Comparison of ENCODE assay signal across 17 cellular contexts in genomic region chrX:153361781-153362397, GRCh38. TPM values are rescaled to one million over a fixed set of nuclear protein-coding genes. Genes with fewer than 3 reads are reported as not detected.
A peak's percentile ranks its signal among the peaks of the same experiment; 100 is the strongest.
DNase-seq lines count a peak whose midpoint lies in the region; ATAC-seq and TF ChIP-seq lines count a peak whose summit lies in the region.
"Had no signal": no experiment of that assay in that cellular context is flagged by ENCODE, and none has a peak within 500 bp of the region (broad histone marks: within the 10 kb centered on the region; RNA-seq: fewer than 3 reads in every experiment).

No MANE protein-coding gene starts in this region.

- CTCF ChIA-PET in HEK293T (lab: Yijun Ruan, JAX), result no interaction called here
- CTCF ChIA-PET in PC-3 (lab: Charles Lee), result no interaction called here

- ATAC-seq in PC-3 (no peak), GM19463 (IDR thresholded peaks at IDR 0.05; ENCODE audit: unreplicated experiment) (no peak)

- H3K36me3 ChIP-seq in BLaER1 treated with 17β-estradiol and CSF1 and Interleukin-3, amounts not matched to agents 10 nM and 100 nM, result no peaks in the 10 kb centered on the region
- H3K36me3 ChIP-seq in PC-3 (ENCODE audit: low read depth, low read length), result no peaks in the 10 kb centered on the region

- peaks cover 29 to 70% (median 57%) of the 10 kb centered on the region in 11 experiments for H3K27me3 ChIP-seq in BLaER1 treated with 17β-estradiol and CSF1 and Interleukin-3, amounts not matched to agents 10 nM and 100 nM
- peaks cover 29% of the 10 kb centered on the region for H3K27me3 ChIP-seq in PC-3 (ENCODE audit: low read length)

- no peak for DNase-seq in HEK293T (ENCODE audit: extremely low spot score)
- DNase-seq in NCI-H82 treated with DMSO at 0.1 percent for 48 hours (lab: John Stamatoyannopoulos, UW; ENCODE audit: unreplicated experiment), result peak; percentile 18
- peak; percentile 19 for DNase-seq in coronary artery (ENCODE audit: low spot score)
- DNase-seq in activated CD4-positive, CD25-positive, alpha-beta regulatory T cell treated with anti-CD3 and anti-CD28 coated beads, Interleukin-2, amount 50 U/mL, for 72 hours, result no peak
- DNase-seq in PC-3, result no peak
- no peak for DNase-seq in GM03348 (ENCODE audit: low spot score)
- DNase-seq: CD8-positive, alpha-beta memory T cell; HCEC 1CT; Karpas-422; NCI-H1417 treated with DMSO at 0.1 percent for 48 hours; NCI-H2081; NCI-H446 treated with DMSO at 0.1 percent for 48 hours; SHP77 treated with DMSO at 0.1 percent for 48 hours; T-helper 2 cell had no signal

- no peaks in the 10 kb centered on the region for H3F3A ChIP-seq in PC-3 (ENCODE audit: low read length, unreplicated experiment)

- peaks cover 30 to 43% (median 33%) of the 10 kb centered on the region in 11 experiments for H3K9me3 ChIP-seq in BLaER1 treated with 17β-estradiol and CSF1 and Interleukin-3, amounts not matched to agents 10 nM and 100 nM (replicated peaks in 1 of 11)
- H3K9me3 ChIP-seq in PC-3 (ENCODE audit: low read length), result no peaks in the 10 kb centered on the region

- H4K20me1 ChIP-seq in BLaER1 treated with 17β-estradiol and CSF1 and Interleukin-3, amounts not matched to agents 10 nM and 100 nM, result no peaks in the 10 kb centered on the region
- H4K20me1 ChIP-seq in PC-3 (ENCODE audit: low read length), result no peaks in the 10 kb centered on the region

- no peaks in the 10 kb centered on the region for H3K9me2 ChIP-seq in PC-3 (replicated peaks; ENCODE audit: low read length)

- POLR2A ChIA-PET in HEK293T (lab: Yijun Ruan, JAX), result no interaction called here
- POLR2A ChIA-PET in PC-3 (lab: Charles Lee; ENCODE audit: unreplicated experiment), result no interaction called here

- no peaks in the 10 kb centered on the region for H3K79me2 ChIP-seq in PC-3 (ENCODE audit: low read length)

- no TSS peak for BruUV-seq in PC-3 (replicated peaks; lab: Mats Ljungman, UMichigan)

- no peak overlapping the region for H2AFZ ChIP-seq in PC-3 (ENCODE audit: low read length)

- no peak overlapping the region for H3K4me3 ChIP-seq in BLaER1 treated with 17β-estradiol and CSF1 and Interleukin-3, amounts not matched to agents 10 nM and 100 nM
- H3K4me3 ChIP-seq in coronary artery (no peak overlapping the region), PC-3 (ENCODE audit: low read length) (no peak overlapping the region)

- H3K4me2 ChIP-seq in BLaER1 treated with 17β-estradiol and CSF1 and Interleukin-3, amounts not matched to agents 10 nM and 100 nM, result peak overlapping the region in 8 of 11 experiments; percentile 4 to 65 (median 28); a peak in 12 of 22 replicates
- H3K4me2 ChIP-seq in PC-3 (ENCODE audit: low read length), result no peak overlapping the region

- no peak overlapping the region for H3K9ac ChIP-seq in BLaER1 treated with 17β-estradiol and CSF1 and Interleukin-3, amounts not matched to agents 10 nM and 100 nM
- no peak overlapping the region for H3K9ac ChIP-seq in PC-3 (ENCODE audit: low read length)

- intact Hi-C loops in PC-3 (cut with micrococcal nuclease), result no loop called here

- H3K4me1 ChIP-seq in BLaER1 treated with 17β-estradiol and CSF1 and Interleukin-3, amounts not matched to agents 10 nM and 100 nM, result peaks cover 0 to 19% (median 13%) of the 10 kb centered on the region in 10 experiments; a peak in 13 of 20 replicates
- H3K4me1 ChIP-seq in PC-3 (ENCODE audit: insufficient read depth, low read length), result no peaks in the 10 kb centered on the region

- TF ChIP-seq CTCF in coronary artery (IDR thresholded peaks at IDR 0.05) (no peak), PC-3 (conservative IDR thresholded peaks at IDR 0.05; ENCODE audit: low read depth, low read length) (no peak)

- no peak overlapping the region for H3K27ac ChIP-seq in BLaER1 treated with 17β-estradiol and CSF1 and Interleukin-3, amounts not matched to agents 10 nM and 100 nM
- no peak overlapping the region for H3K27ac ChIP-seq in coronary artery
- H3K27ac ChIP-seq in PC-3 (ENCODE audit: low read length), result no peak overlapping the region

TF ChIP-seq in HEK293T, 16 proteins besides CTCF, POLR2A, EP300 and RAD21:
- TF ChIP-seq NFRKB (IDR thresholded peaks at IDR 0.05), result no peak
- TF ChIP-seq L3MBTL2 (conservative IDR thresholded peaks at IDR 0.05), result 0 out of 2 replicates have a peak, but pooled peaks have one; percentile 17
TF ChIP-seq in HEK293T: peak in this region for 1.

RNA-seq across cellular contexts. Expression of gene ZNF275, which starts 27.9 kb away (rescaled TPM):
- total RNA-seq in PC-3 (2014; rRNA removed), result 7.1 and 7.8 TPM in 2 replicates

RNA-seq across cellular contexts. Expression of gene PNMA6E, which starts 39.3 kb away (rescaled TPM):
- total RNA-seq in PC-3 (2014; rRNA removed), result not detected in 2 replicates
- total RNA-seq: A673; CD8-positive, alpha-beta memory T cell had no signal

RNA-seq across cellular contexts. Expression of gene PNMA6F, which starts 40.3 kb away (rescaled TPM):
- not detected in 2 replicates for total RNA-seq in PC-3 (2014; rRNA removed)
- total RNA-seq: A673; CD8-positive, alpha-beta memory T cell had no signal

RNA-seq across cellular contexts. Expression of gene ZFP92, which starts 49.4 kb away (rescaled TPM):
- not detected in 2 replicates for total RNA-seq in PC-3 (2014; rRNA removed)

Comparison
In these comparisons a context has a peak if more than half of its experiments do, and no peak if none do; other contexts are left out.
1. DNase-seq: peak in NCI-H82 treated with DMSO at 0.1 percent for 48 hours (single experiment) and coronary artery (single experiment); none in HEK293T (single experiment), activated CD4-positive, CD25-positive, alpha-beta regulatory T cell treated with anti-CD3 and anti-CD28 coated beads, Interleukin-2, amount 50 U/mL, for 72 hours (single experiment), PC-3 (single experiment) and GM03348 (single experiment).